ENCODE assay signal across 1 cellular context in the genomic region with DNA sequence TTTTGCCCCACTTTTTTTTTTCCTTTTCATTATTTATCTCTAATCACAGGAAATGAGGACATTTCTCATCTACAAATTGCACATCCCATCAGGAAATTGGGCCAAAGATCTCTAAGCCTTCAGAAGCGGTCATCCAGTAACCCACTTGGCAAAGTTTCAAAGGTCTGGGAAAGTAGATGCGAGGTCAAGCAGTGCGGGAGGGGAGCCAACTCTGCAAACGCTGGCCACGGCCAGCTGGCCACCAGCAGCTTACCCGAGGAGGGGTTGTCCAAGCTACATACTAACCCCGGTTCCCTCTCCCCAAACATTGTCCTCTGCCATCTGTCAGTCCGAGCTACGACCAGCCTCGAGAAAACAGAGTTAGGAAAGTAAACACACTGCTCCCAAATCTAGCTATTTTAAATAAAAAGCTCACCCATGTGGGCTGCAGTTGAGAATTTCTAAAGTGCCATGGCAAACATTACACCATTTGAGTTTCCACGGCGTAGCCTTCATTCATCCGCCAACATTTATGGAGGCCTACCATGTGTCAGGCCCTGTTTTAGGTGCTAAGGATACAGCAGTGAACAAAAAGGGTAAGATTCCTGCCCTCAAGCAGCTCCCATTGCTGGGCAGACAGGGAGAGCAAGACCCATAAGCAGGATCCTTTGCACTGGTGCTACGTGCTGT.
TF ChIP-seq lines count a peak whose summit lies in the region.

No MANE protein-coding gene starts in this region.

TF ChIP-seq in HepG2, 621 proteins besides CTCF, POLR2A, EP300 and RAD21 (continued from another document):
- no peak for TF ChIP-seq ZBTB44 (CRISPR knock-in tag; IDR thresholded peaks at IDR 0.05)
- TF ChIP-seq CCAR2 (optimal IDR thresholded peaks at IDR 0.05; ENCODE audit: low read depth, low read length): no peak
